Comparison of ENCODE assay signal across 9 cellular contexts in genomic region chr2:237726401-237726830, GRCh38.
DNase-seq lines count a peak whose midpoint lies in the region; ATAC-seq, FAIRE-seq and TF ChIP-seq lines count a peak whose summit lies in the region.
"Had no signal": no experiment of that assay in that cellular context is flagged by ENCODE, and none has a peak within 500 bp of the region (broad histone marks: within the 10 kb centered on the region; RNA-seq: fewer than 3 reads in every experiment).

No MANE protein-coding gene starts in this region.

- H3K27me3 ChIP-seq in keratinocyte (ENCODE audit: control insufficient read depth, extremely low read depth, insufficient read depth, low read length) (no peaks in the 10 kb centered on the region), vagina (no peaks in the 10 kb centered on the region)

- H3K36me3 Mint-ChIP-seq in activated naive CD4-positive, alpha-beta T cell treated with anti-CD3 and anti-CD28 coated beads for 36 hours (ENCODE audit: low read depth) = peaks cover 7% of the 10 kb centered on the region
- peaks cover 0 to 26% of the 10 kb centered on the region in 2 donors for H3K36me3 Mint-ChIP-seq in activated naive CD4-positive, alpha-beta T cell treated with anti-CD3 and anti-CD28 coated beads, Interleukin-2, amount 50 U/mL, for 72 hours

- no peak overlapping the region for H3K9ac ChIP-seq in keratinocyte (ENCODE audit: control insufficient read depth, extremely low read depth, insufficient read depth, low read length)

- H3K9me3 ChIP-seq in keratinocyte (ENCODE audit: control insufficient read depth, low read depth, low read length) = no peaks in the 10 kb centered on the region
- H3K9me3 ChIP-seq in vagina = no peaks in the 10 kb centered on the region

- no peak for ATAC-seq in activated naive CD4-positive, alpha-beta T cell treated with anti-CD3 and anti-CD28 coated beads, Interleukin-2, amount 50 U/mL, for 72 hours
- no peak for ATAC-seq in GM18858 (IDR thresholded peaks at IDR 0.05; ENCODE audit: unreplicated experiment)

- peaks cover 24% of the 10 kb centered on the region for H4K20me1 ChIP-seq in keratinocyte (ENCODE audit: control insufficient read depth, extremely low read depth, insufficient read depth, low read length)

- no peak overlapping the region for H3K4me3 Mint-ChIP-seq in activated naive CD4-positive, alpha-beta T cell treated with anti-CD3 and anti-CD28 coated beads for 36 hours

- peaks cover 15% of the 10 kb centered on the region for H3K9me1 ChIP-seq in keratinocyte (ENCODE audit: control insufficient read depth, extremely low read depth, insufficient read depth, low read length)

- TF ChIP-seq CTCF in keratinocyte (optimal IDR thresholded peaks at IDR 0.05 in 1 of 3, IDR thresholded peaks at IDR 0.05 in 1 of 3, conservative IDR thresholded peaks at IDR 0.05 in 1 of 3; ENCODE audit: extremely low read depth in 1 of 3, insufficient read depth in 2 of 3, low read length in 3 of 3) (no peak), vagina (IDR thresholded peaks at IDR 0.05) (no peak)

- H3K27ac ChIP-seq in keratinocyte (ENCODE audit: control insufficient read depth, insufficient read depth, low read length) (peak overlapping the region; percentile 3), vagina (peak overlapping the region; percentile 1)

- dilution Hi-C loops in keratinocyte (cut with MboI; ENCODE audit: extremely low pct_ligation_motif_present, low sequenced_read_pairs) = no loop called here

- H3K36me3 ChIP-seq in keratinocyte (ENCODE audit: control insufficient read depth in 2 of 2, extremely low read depth in 1 of 2, insufficient read depth in 2 of 2, low read length in 2 of 2) = peaks cover 18 to 29% of the 10 kb centered on the region in 2 experiments
- no peaks in the 10 kb centered on the region for H3K36me3 ChIP-seq in vagina

- TF ChIP-seq POLR2A in vagina (IDR thresholded peaks at IDR 0.05) = no peak

- H3K9me3 Mint-ChIP-seq in activated naive CD4-positive, alpha-beta T cell treated with anti-CD3 and anti-CD28 coated beads for 36 hours = no peaks in the 10 kb centered on the region
- no peaks in the 10 kb centered on the region for H3K9me3 Mint-ChIP-seq in activated naive CD4-positive, alpha-beta T cell treated with anti-CD3 and anti-CD28 coated beads, Interleukin-2, amount 50 U/mL, for 72 hours

- CTCF ChIA-PET in activated naive CD4-positive, alpha-beta T cell treated with anti-CD3 and anti-CD28 coated beads for 36 hours (lab: Charles Lee) = no interaction called here

- peak overlapping the region; percentile 8 for H3K4me2 ChIP-seq in keratinocyte (ENCODE audit: control insufficient read depth, extremely low read depth, insufficient read depth, low read depth, low read length)

- H3K79me2 ChIP-seq in keratinocyte (ENCODE audit: control insufficient read depth, insufficient read depth, low read length) = peaks cover 80% of the 10 kb centered on the region

- peak overlapping the region; percentile 4 for H3K27ac Mint-ChIP-seq in activated naive CD4-positive, alpha-beta T cell treated with anti-CD3 and anti-CD28 coated beads for 36 hours
- H3K27ac Mint-ChIP-seq in activated naive CD4-positive, alpha-beta T cell treated with anti-CD3 and anti-CD28 coated beads, Interleukin-2, amount 50 U/mL, for 72 hours = no peak overlapping the region

- no peak overlapping the region for H3K4me3 ChIP-seq in keratinocyte (ENCODE audit: control insufficient read depth in 2 of 3, extremely low read depth in 1 of 3, insufficient read depth in 2 of 3, low read depth in 1 of 3, low read length in 3 of 3)
- H3K4me3 ChIP-seq in vagina = no peak overlapping the region

- no peak overlapping the region for H2AFZ ChIP-seq in keratinocyte (ENCODE audit: control insufficient read depth, low read length)

- H3K4me1 Mint-ChIP-seq in activated naive CD4-positive, alpha-beta T cell treated with anti-CD3 and anti-CD28 coated beads for 36 hours (ENCODE audit: low read depth) = peaks cover 57% of the 10 kb centered on the region

- no peak for FAIRE-seq in keratinocyte (lab: Jason Lieb, UNC)
- FAIRE-seq: H1 had no signal

- H3K27me3 Mint-ChIP-seq in activated naive CD4-positive, alpha-beta T cell treated with anti-CD3 and anti-CD28 coated beads for 36 hours (ENCODE audit: low read depth) = no peaks in the 10 kb centered on the region

- DNase-seq in activated naive CD4-positive, alpha-beta T cell treated with anti-CD3 and anti-CD28 coated beads for 36 hours = no peak
- no peak for DNase-seq in activated naive CD4-positive, alpha-beta T cell treated with anti-CD3 and anti-CD28 coated beads, Interleukin-2, amount 50 U/mL, for 72 hours (ENCODE audit: low spot score in 2 of 2)
- peak; percentile 65 for DNase-seq in amniotic epithelial cell (ENCODE audit: low read depth)
- no peak for DNase-seq in keratinocyte (ENCODE audit: low read depth, low spot score)
- peak in 1 of 2 donors; percentile 60 for DNase-seq in vagina (ENCODE audit: extremely low spot score in 2 of 2)
- no peak for DNase-seq in stimulated activated CD4-positive, alpha-beta T cell treated with anti-CD3 and anti-CD28 coated beads, Interleukin-12 subunit alpha, Interleukin-12 subunit beta, amount 100 ng/mL, for 4 hours
- no peak for DNase-seq in activated CD4-positive, alpha-beta T cell treated with anti-CD3 and anti-CD28 coated beads, Interleukin-2, amount 50 U/mL, for 1 hour

- intact Hi-C loops in activated naive CD4-positive, alpha-beta T cell treated with anti-CD3 and anti-CD28 coated beads for 36 hours (cut with micrococcal nuclease) = no loop called here
- intact Hi-C loops in vagina (cut with DNase I) = no loop called here

- H3K4me1 ChIP-seq in keratinocyte (ENCODE audit: control insufficient read depth, extremely low read depth, insufficient read depth, low read length) (peaks cover 56% of the 10 kb centered on the region), vagina (peaks cover 78% of the 10 kb centered on the region)
